In genomic region chr6:75412937-75413662, GRCh38 we compare ENCODE assay signal across 18 cellular contexts.
DNase-seq lines count a peak whose midpoint lies in the region; ATAC-seq and TF ChIP-seq lines count a peak whose summit lies in the region.
"Had no signal": no experiment of that assay in that cellular context is flagged by ENCODE, and none has a peak within 500 bp of the region (broad histone marks: within the 10 kb centered on the region; RNA-seq: fewer than 3 reads in every experiment).

No MANE protein-coding gene starts in this region.

- CTCF ChIA-PET in SK-N-SH (lab: Yijun Ruan, JAX), result no interaction called here

- ATAC-seq in heart right ventricle (peak in 3 of 8 donors; percentile 16 to 57 (median 43)), Right ventricle myocardium inferior (no peak), lower lobe of right lung (peak; percentile 34 to 85), upper lobe of right lung (peak; percentile 48), gastroesophageal sphincter (no peak), GM21576 (IDR thresholded peaks at IDR 0.05; ENCODE audit: unreplicated experiment) (no peak)
- ATAC-seq: left lobe of liver; sciatic nerve; stimulated activated effector memory CD8-positive, alpha-beta T cell treated with anti-CD3 and anti-CD28 coated beads, Interleukin-12 subunit alpha, Interleukin-12 subunit beta, amount 100 ng/mL, for 72 hours had no signal

- DNase-seq in heart right ventricle (no peak), Right ventricle myocardium inferior (ENCODE audit: missing footprints) (no peak), astrocyte of the hippocampus (ENCODE audit: low read depth, low spot score) (peak; percentile 46), lower lobe of right lung (no peak), upper lobe of right lung (no peak), SK-N-SH (no peak)
- DNase-seq: activated gamma-delta T cell; CD4-positive, alpha-beta memory T cell; NCI-H1417 treated with DMSO at 0.1 percent for 48 hours; NCI-H345; nephron progenitor cell; uterus had no signal

- H3K9me3 ChIP-seq in heart right ventricle (peaks cover 0 to 7% (median 0%) of the 10 kb centered on the region in 11 donors), lower lobe of right lung (no peaks in the 10 kb centered on the region), upper lobe of right lung (no peaks in the 10 kb centered on the region), SK-N-SH (no peaks in the 10 kb centered on the region), gastroesophageal sphincter (no peaks in the 10 kb centered on the region)
- H3K9me3 ChIP-seq: breast epithelium, uterus had no signal

- H3F3A ChIP-seq in SK-N-SH (replicated peaks; ENCODE audit: insufficient read depth), result no peaks in the 10 kb centered on the region

- no peak overlapping the region for H2AFZ ChIP-seq in SK-N-SH (ENCODE audit: low read depth)

- no peak for TF ChIP-seq POLR2A in gastroesophageal sphincter (IDR thresholded peaks at IDR 0.05)

- H4K20me1 ChIP-seq in SK-N-SH (ENCODE audit: insufficient read depth), result no peaks in the 10 kb centered on the region

- intact Hi-C loops in heart right ventricle (cut with DNase I), result no loop called here
- intact Hi-C loops in Right ventricle myocardium inferior (cut with DNase I), result no loop called here
- intact Hi-C loops in lower lobe of right lung (cut with DNase I), result no loop called here
- intact Hi-C loops in upper lobe of right lung (cut with DNase I), result no loop called here

- peaks cover 0 to 9% (median 0%) of the 10 kb centered on the region in 9 donors for H3K36me3 ChIP-seq in heart right ventricle
- H3K36me3 ChIP-seq in lower lobe of right lung, result no peaks in the 10 kb centered on the region
- H3K36me3 ChIP-seq in upper lobe of right lung, result no peaks in the 10 kb centered on the region
- H3K36me3 ChIP-seq in SK-N-SH (replicated peaks in 1 of 2; ENCODE audit: control insufficient read depth in 1 of 2, insufficient read depth in 2 of 2, low read length in 1 of 2), result no peaks in the 10 kb centered on the region
- H3K36me3 ChIP-seq in gastroesophageal sphincter, result no peaks in the 10 kb centered on the region
- H3K36me3 ChIP-seq: breast epithelium, uterus had no signal

- H3K4me2 ChIP-seq in SK-N-SH, result no peak overlapping the region

- no peak overlapping the region for H3K9ac ChIP-seq in SK-N-SH

- no peaks in the 10 kb centered on the region for H3K27me3 ChIP-seq in heart right ventricle
- H3K27me3 ChIP-seq in lower lobe of right lung (ENCODE audit: low read depth), result no peaks in the 10 kb centered on the region
- no peaks in the 10 kb centered on the region for H3K27me3 ChIP-seq in upper lobe of right lung
- no peaks in the 10 kb centered on the region for H3K27me3 ChIP-seq in SK-N-SH (ENCODE audit: insufficient read depth)
- H3K27me3 ChIP-seq in gastroesophageal sphincter, result no peaks in the 10 kb centered on the region
- H3K27me3 ChIP-seq: breast epithelium, uterus had no signal

- H3K79me2 ChIP-seq in SK-N-SH (ENCODE audit: insufficient read depth), result no peaks in the 10 kb centered on the region

- POLR2A ChIA-PET in SK-N-SH (lab: Yijun Ruan, JAX), result no interaction called here

- TF ChIP-seq RAD21 in SK-N-SH (IDR thresholded peaks at IDR 0.05; ENCODE audit: low read length), result no peak

- TF ChIP-seq EP300 in SK-N-SH (IDR thresholded peaks at IDR 0.05; ENCODE audit: borderline replicate concordance in 1 of 2, low read depth in 1 of 2, low read length in 1 of 2), result no peak
- TF ChIP-seq EP300 in gastroesophageal sphincter (IDR thresholded peaks at IDR 0.05), result no peak

- H3K4me1 ChIP-seq in heart right ventricle, result peaks cover 5 to 81% (median 60%) of the 10 kb centered on the region in 9 donors
- peaks cover 8% of the 10 kb centered on the region for H3K4me1 ChIP-seq in lower lobe of right lung
- peaks cover 17% of the 10 kb centered on the region for H3K4me1 ChIP-seq in upper lobe of right lung
- peaks cover 0 to 7% of the 10 kb centered on the region in 2 experiments; a peak in 2 of 4 replicates for H3K4me1 ChIP-seq in SK-N-SH (ENCODE audit: control insufficient read depth in 1 of 2, insufficient read depth in 2 of 2, low read depth in 1 of 2, low read length in 1 of 2)
- H3K4me1 ChIP-seq in gastroesophageal sphincter, result peaks cover 10 to 55% (median 21%) of the 10 kb centered on the region in 3 donors
- H3K4me1 ChIP-seq: breast epithelium, uterus had no signal

- H3K9me2 ChIP-seq in SK-N-SH, result no peaks in the 10 kb centered on the region

- H3K4me3 ChIP-seq in heart right ventricle (peak overlapping the region in 1 of 10 donors; percentile 1), lower lobe of right lung (no peak overlapping the region), upper lobe of right lung (no peak overlapping the region), SK-N-SH (ENCODE audit: low read depth in 2 of 2, low read length in 1 of 2) (no peak overlapping the region), gastroesophageal sphincter (no peak overlapping the region)
- H3K4me3 ChIP-seq: breast epithelium, uterus had no signal

- 51 to 58% methylated on average over 3 of the region's 3 CpGs for WGBS in heart right ventricle, 2 donors
- 82% methylated on average over 3 of the region's 3 CpGs for WGBS in SK-N-SH (ENCODE audit: low lambda C conversion rate)
- 45 to 52% methylated on average over 3 of the region's 3 CpGs for WGBS in gastroesophageal sphincter (ENCODE audit: low coverage in 1 of 2), 2 donors

- peak overlapping the region in 8 of 10 donors; percentile 20 to 68 (median 54) for H3K27ac ChIP-seq in heart right ventricle
- H3K27ac ChIP-seq in lower lobe of right lung, result no peak overlapping the region
- no peak overlapping the region for H3K27ac ChIP-seq in upper lobe of right lung
- H3K27ac ChIP-seq in SK-N-SH (ENCODE audit: low read depth in 2 of 2, low read length in 1 of 2), result no peak overlapping the region
- no peak overlapping the region for H3K27ac ChIP-seq in gastroesophageal sphincter
- H3K27ac ChIP-seq: breast epithelium, uterus had no signal

- TF ChIP-seq CTCF in heart right ventricle (IDR thresholded peaks at IDR 0.05) (no peak), lower lobe of right lung (IDR thresholded peaks at IDR 0.05) (no peak), upper lobe of right lung (IDR thresholded peaks at IDR 0.05) (no peak), SK-N-SH (IDR thresholded peaks at IDR 0.05) (no peak), gastroesophageal sphincter (IDR thresholded peaks at IDR 0.05) (no peak)

TF ChIP-seq in SK-N-SH, 30 proteins besides CTCF, POLR2A, EP300 and RAD21:
- TF ChIP-seq REST (IDR thresholded peaks at IDR 0.05; ENCODE audit: low read depth, low read length), result no peak
- TF ChIP-seq POLR2AphosphoS5 (IDR thresholded peaks at IDR 0.05; ENCODE audit: low read depth, low read length), result no peak
- TF ChIP-seq SMC3 (IDR thresholded peaks at IDR 0.05; ENCODE audit: low read depth, low read length), result no peak
- TF ChIP-seq PBX3 (IDR thresholded peaks at IDR 0.05), result no peak
- TF ChIP-seq USF2 (IDR thresholded peaks at IDR 0.05; ENCODE audit: borderline replicate concordance, low read depth, low read length), result no peak
- no peak for TF ChIP-seq MAX (IDR thresholded peaks at IDR 0.05; ENCODE audit: low read depth)
- no peak for TF ChIP-seq CHD2 (IDR thresholded peaks at IDR 0.05; ENCODE audit: low read length, partially characterized antibody)
- no peak for TF ChIP-seq TCF12 (IDR thresholded peaks at IDR 0.05)
- no peak for TF ChIP-seq JUND (IDR thresholded peaks at IDR 0.05)
TF ChIP-seq in SK-N-SH: peak in this region for 0.

Comparison
In these comparisons a context has a peak if more than half of its experiments do, and no peak if none do; other contexts are left out.
1. ATAC-seq: peak in lower lobe of right lung (2 of 2) and upper lobe of right lung (single experiment); none in Right ventricle myocardium inferior (single experiment), gastroesophageal sphincter (single experiment) and GM21576 (single experiment).
2. H3K27ac ChIP-seq: peak in heart right ventricle (8 of 10); none in lower lobe of right lung (single experiment), upper lobe of right lung (single experiment), SK-N-SH (0 of 2) and gastroesophageal sphincter (0 of 4).